ENCODE assay signal across 13 cellular contexts in genomic region chr9:137759649-137760321, GRCh38.
DNase-seq lines count a peak whose midpoint lies in the region; ATAC-seq and FAIRE-seq lines count a peak whose summit lies in the region.
"Had no signal": no experiment of that assay in that cellular context is flagged by ENCODE, and none has a peak within 500 bp of the region (broad histone marks: within the 10 kb centered on the region; RNA-seq: fewer than 3 reads in every experiment).

No MANE protein-coding gene starts in this region.

- ATAC-seq in GM21381 (IDR thresholded peaks at IDR 0.05; ENCODE audit: unreplicated experiment): no peak

- H3K27me3 Mint-ChIP-seq in T-helper 1 cell treated with Interleukin-12 subunit alpha and Interleukin-12 subunit beta and Interleukin-4 antibody, amounts not matched to agents 30 μg/mL and 1 μg/mL, for 36 hours (ENCODE audit: low read depth): no peaks in the 10 kb centered on the region

- peaks cover 65% of the 10 kb centered on the region for H3K36me3 Mint-ChIP-seq in T-helper 1 cell treated with Interleukin-12 subunit alpha and Interleukin-12 subunit beta and Interleukin-4 antibody, amounts not matched to agents 30 μg/mL and 1 μg/mL, for 36 hours (ENCODE audit: low read depth)

- peaks cover 14% of the 10 kb centered on the region for H3K9me3 Mint-ChIP-seq in T-helper 1 cell treated with Interleukin-12 subunit alpha and Interleukin-12 subunit beta and Interleukin-4 antibody, amounts not matched to agents 30 μg/mL and 1 μg/mL, for 36 hours

- peaks cover 35% of the 10 kb centered on the region for H3K4me1 Mint-ChIP-seq in T-helper 1 cell treated with Interleukin-12 subunit alpha and Interleukin-12 subunit beta and Interleukin-4 antibody, amounts not matched to agents 30 μg/mL and 1 μg/mL, for 36 hours (ENCODE audit: low read depth)

- peak overlapping the region; percentile 73 for H3K27ac Mint-ChIP-seq in T-helper 1 cell treated with Interleukin-12 subunit alpha and Interleukin-12 subunit beta and Interleukin-4 antibody, amounts not matched to agents 30 μg/mL and 1 μg/mL, for 36 hours

- H3K4me3 Mint-ChIP-seq in T-helper 1 cell treated with Interleukin-12 subunit alpha and Interleukin-12 subunit beta and Interleukin-4 antibody, amounts not matched to agents 30 μg/mL and 1 μg/mL, for 36 hours: no peak overlapping the region
- H3K4me3 Mint-ChIP-seq: HFFc6 had no signal

- peak; percentile 8 for FAIRE-seq in GM19239 (lab: Jason Lieb, UNC)

- no peak for DNase-seq in T-helper 1 cell
- no peak for DNase-seq in GM19239 (ENCODE audit: insufficient read length, low spot score)
- DNase-seq in ecto neural progenitor cell (ENCODE audit: low spot score): peak; percentile 69
- DNase-seq in retina: peak; percentile 39
- DNase-seq in NAMALWA (ENCODE audit: low spot score): no peak
- DNase-seq in ureter (ENCODE audit: low spot score): no peak
- DNase-seq: ACHN; activated CD4-positive, alpha-beta T cell treated with anti-CD3 and anti-CD28 coated beads, Interleukin-2, amount 50 U/mL, for 4 hours; DMS153; HFFc6; NCI-H1930 had no signal

Comparison
In these comparisons a context has a peak if more than half of its experiments do, and no peak if none do; other contexts are left out.
1. DNase-seq: peak in ecto neural progenitor cell (single experiment) and retina (single experiment); none in T-helper 1 cell (0 of 5), GM19239 (single experiment), NAMALWA (single experiment) and ureter (single experiment).